ENCODE assay signal across 24 cellular contexts in genomic region chr11:1858576-1858975, GRCh38. TPM values are rescaled to one million over a fixed set of nuclear protein-coding genes. Genes with fewer than 3 reads are reported as not detected.
A peak's percentile ranks its signal among the peaks of the same experiment; 100 is the strongest.
DNase-seq lines count a peak whose midpoint lies in the region; ATAC-seq and TF ChIP-seq lines count a peak whose summit lies in the region.
"Had no signal": no experiment of that assay in that cellular context is flagged by ENCODE, and none has a peak within 500 bp of the region (broad histone marks: within the 10 kb centered on the region; RNA-seq: fewer than 3 reads in every experiment).

No MANE protein-coding gene starts in this region.

- no peaks in the 10 kb centered on the region for H3K36me3 Mint-ChIP-seq in natural killer cell
- H3K36me3 Mint-ChIP-seq in natural killer cell treated with Interleukin-12 subunit alpha and Interleukin-12 subunit beta and Interleukin-15 and Interleukin-18, amount 100 ng/mL, for 72 hours, result no peaks in the 10 kb centered on the region
- H3K36me3 Mint-ChIP-seq in activated T-helper 17 cell treated with anti-CD3 and anti-CD28 coated beads, Interleukin-2, amount 50 U/mL, for 72 hours (ENCODE audit: low read depth), result peaks cover 38% of the 10 kb centered on the region
- peaks cover 0 to 16% (median 0%) of the 10 kb centered on the region in 3 donors for H3K36me3 Mint-ChIP-seq in naive thymus-derived CD8-positive, alpha-beta T cell
- peaks cover 13 to 21% of the 10 kb centered on the region in 2 donors for H3K36me3 Mint-ChIP-seq in stimulated activated naive B cell treated with anti-CD40 and anti-IgM and Interleukin-4, amounts not matched to agents 10 μg/mL and 1 μg/mL and 100 μg/mL, for 72 hours
- H3K36me3 Mint-ChIP-seq: IgD-negative memory B cell had no signal

- H3K27ac Mint-ChIP-seq in natural killer cell, result peak overlapping the region; percentile 9 to 64
- no peak overlapping the region for H3K27ac Mint-ChIP-seq in natural killer cell treated with Interleukin-12 subunit alpha and Interleukin-12 subunit beta and Interleukin-15 and Interleukin-18, amount 100 ng/mL, for 72 hours
- peak overlapping the region; percentile 38 for H3K27ac Mint-ChIP-seq in activated T-helper 17 cell treated with anti-CD3 and anti-CD28 coated beads, Interleukin-2, amount 50 U/mL, for 72 hours
- peak overlapping the region in 6 of 10 donors; percentile 9 to 80 (median 53) for H3K27ac Mint-ChIP-seq in naive thymus-derived CD8-positive, alpha-beta T cell
- peak overlapping the region; percentile 17 for H3K27ac Mint-ChIP-seq in stimulated activated naive B cell treated with anti-CD40 and anti-IgM and Interleukin-4, amounts not matched to agents 10 μg/mL and 1 μg/mL and 100 μg/mL, for 72 hours

- POLR2A ChIA-PET in naive thymus-derived CD8-positive, alpha-beta T cell (lab: Charles Lee), result interaction anchor here (0.7 to 4.6 kb wide), 3 partner anchors 11 to 50 kb away, joined by 3 to 24 read pairs (median 3); no protein-coding TSS in a partner anchor

- no peak for TF ChIP-seq CTCF in natural killer cell (IDR thresholded peaks at IDR 0.05)

- ATAC-seq in natural killer cell (no peak), HG02981 (IDR thresholded peaks at IDR 0.05; ENCODE audit: unreplicated experiment) (no peak)
- no peak for ATAC-seq in natural killer cell treated with Interleukin-12 subunit alpha and Interleukin-12 subunit beta and Interleukin-15 and Interleukin-18, amount 100 ng/mL, for 72 hours
- no peak for ATAC-seq in activated T-helper 17 cell treated with anti-CD3 and anti-CD28 coated beads, Interleukin-2, amount 50 U/mL, for 72 hours (replicated peaks)
- ATAC-seq in naive thymus-derived CD8-positive, alpha-beta T cell, result no peak
- no peak for ATAC-seq in stimulated activated naive B cell treated with anti-CD40 and anti-IgM and Interleukin-4, amounts not matched to agents 10 μg/mL and 1 μg/mL and 100 μg/mL, for 72 hours (replicated peaks)
- ATAC-seq: Right ventricle myocardium inferior had no signal

- intact Hi-C loops in natural killer cell (cut with micrococcal nuclease), result no loop called here

- DNase-seq in natural killer cell (no peak), ACHN (no peak), COLO829 (ENCODE audit: low spot score) (no peak)
- DNase-seq in natural killer cell treated with Interleukin-12 subunit alpha and Interleukin-12 subunit beta and Interleukin-15 and Interleukin-18, amount 100 ng/mL, for 72 hours (ENCODE audit: low spot score), result no peak
- no peak for DNase-seq in naive thymus-derived CD8-positive, alpha-beta T cell
- DNase-seq in stimulated activated naive B cell treated with anti-CD40 and anti-IgM and Interleukin-4, amounts not matched to agents 10 μg/mL and 1 μg/mL and 100 μg/mL, for 72 hours, result no peak
- DNase-seq: 8988T; DMS153; NCI-H1105; NCI-H146; NCI-H2029; NCI-H226; NCI-H510A treated with DMSO at 0.1 percent for 48 hours; NCI-H774; NK-92 treated with Interleukin-12 subunit alpha and Interleukin-12 subunit beta, amount 100 ng/mL, for 24 hours; OCI-M1 had no signal

- H3K9me3 Mint-ChIP-seq in natural killer cell, result no peaks in the 10 kb centered on the region
- H3K9me3 Mint-ChIP-seq in natural killer cell treated with Interleukin-12 subunit alpha and Interleukin-12 subunit beta and Interleukin-15 and Interleukin-18, amount 100 ng/mL, for 72 hours, result no peaks in the 10 kb centered on the region
- no peaks in the 10 kb centered on the region for H3K9me3 Mint-ChIP-seq in activated T-helper 17 cell treated with anti-CD3 and anti-CD28 coated beads, Interleukin-2, amount 50 U/mL, for 72 hours
- H3K9me3 Mint-ChIP-seq in naive thymus-derived CD8-positive, alpha-beta T cell, result no peaks in the 10 kb centered on the region
- no peaks in the 10 kb centered on the region for H3K9me3 Mint-ChIP-seq in stimulated activated naive B cell treated with anti-CD40 and anti-IgM and Interleukin-4, amounts not matched to agents 10 μg/mL and 1 μg/mL and 100 μg/mL, for 72 hours
- H3K9me3 Mint-ChIP-seq: CD14-positive monocyte, IgD-negative memory B cell had no signal

- H3K27me3 Mint-ChIP-seq in natural killer cell (ENCODE audit: low read depth in 2 of 2), result no peaks in the 10 kb centered on the region
- no peaks in the 10 kb centered on the region for H3K27me3 Mint-ChIP-seq in natural killer cell treated with Interleukin-12 subunit alpha and Interleukin-12 subunit beta and Interleukin-15 and Interleukin-18, amount 100 ng/mL, for 72 hours
- no peaks in the 10 kb centered on the region for H3K27me3 Mint-ChIP-seq in activated T-helper 17 cell treated with anti-CD3 and anti-CD28 coated beads, Interleukin-2, amount 50 U/mL, for 72 hours
- H3K27me3 Mint-ChIP-seq in naive thymus-derived CD8-positive, alpha-beta T cell, result no peaks in the 10 kb centered on the region
- H3K27me3 Mint-ChIP-seq in stimulated activated naive B cell treated with anti-CD40 and anti-IgM and Interleukin-4, amounts not matched to agents 10 μg/mL and 1 μg/mL and 100 μg/mL, for 72 hours, result no peaks in the 10 kb centered on the region
- H3K27me3 Mint-ChIP-seq: IgD-negative memory B cell had no signal

- H3K4me3 Mint-ChIP-seq in natural killer cell, result no peak overlapping the region
- H3K4me3 Mint-ChIP-seq in natural killer cell treated with Interleukin-12 subunit alpha and Interleukin-12 subunit beta and Interleukin-15 and Interleukin-18, amount 100 ng/mL, for 72 hours, result no peak overlapping the region
- no peak overlapping the region for H3K4me3 Mint-ChIP-seq in activated T-helper 17 cell treated with anti-CD3 and anti-CD28 coated beads, Interleukin-2, amount 50 U/mL, for 72 hours
- peak overlapping the region in 3 of 10 donors; percentile 6 to 49 (median 26) for H3K4me3 Mint-ChIP-seq in naive thymus-derived CD8-positive, alpha-beta T cell
- H3K4me3 Mint-ChIP-seq in stimulated activated naive B cell treated with anti-CD40 and anti-IgM and Interleukin-4, amounts not matched to agents 10 μg/mL and 1 μg/mL and 100 μg/mL, for 72 hours, result no peak overlapping the region

- peaks cover 0 to 27% of the 10 kb centered on the region in 2 donors for H3K4me1 Mint-ChIP-seq in natural killer cell
- peaks cover 0 to 17% of the 10 kb centered on the region in 2 donors for H3K4me1 Mint-ChIP-seq in natural killer cell treated with Interleukin-12 subunit alpha and Interleukin-12 subunit beta and Interleukin-15 and Interleukin-18, amount 100 ng/mL, for 72 hours (ENCODE audit: low read depth in 2 of 2)
- H3K4me1 Mint-ChIP-seq in activated T-helper 17 cell treated with anti-CD3 and anti-CD28 coated beads, Interleukin-2, amount 50 U/mL, for 72 hours, result no peaks in the 10 kb centered on the region
- peaks cover 13 to 40% (median 29%) of the 10 kb centered on the region in 4 donors for H3K4me1 Mint-ChIP-seq in naive thymus-derived CD8-positive, alpha-beta T cell
- H3K4me1 Mint-ChIP-seq in stimulated activated naive B cell treated with anti-CD40 and anti-IgM and Interleukin-4, amounts not matched to agents 10 μg/mL and 1 μg/mL and 100 μg/mL, for 72 hours, result peaks cover 30 to 43% of the 10 kb centered on the region in 2 donors

- in situ Hi-C loops in ACHN (cut with HindIII; ENCODE audit: low pct_ligation_motif_present, low pct_unique_long_range_greater_than_20kb, low sequenced_read_pairs), result no loop called here

RNA-seq across cellular contexts. Expression of gene LSP1, which starts 5.7 kb away (rescaled TPM):
- total RNA-seq in natural killer cell, result 100 to 1,000 TPM; 487 to 595 (median 536) TPM
- total RNA-seq in natural killer cell treated with Interleukin-12 subunit alpha and Interleukin-12 subunit beta and Interleukin-15 and Interleukin-18, amount 100 ng/mL, for 72 hours, result 100 to 1,000 TPM; 240 to 358 TPM
- total RNA-seq in activated T-helper 17 cell treated with anti-CD3 and anti-CD28 coated beads, Interleukin-2, amount 50 U/mL, for 72 hours, result 100 to 1,000 TPM; 328 to 423 TPM
- total RNA-seq in naive thymus-derived CD8-positive, alpha-beta T cell, result 100 to 1,000 TPM; 287 to 295 TPM
- 100 to 1,000 TPM; 326 to 438 (median 338) TPM for polyA plus RNA-seq in naive thymus-derived CD8-positive, alpha-beta T cell
- total RNA-seq: H1 had no signal

RNA-seq across cellular contexts. Expression of gene TNNI2, which starts 19.8 kb away (rescaled TPM):
- 1 to 10 TPM; 1.2 to 5.4 (median 3.6) TPM for total RNA-seq in natural killer cell
- total RNA-seq in natural killer cell treated with Interleukin-12 subunit alpha and Interleukin-12 subunit beta and Interleukin-15 and Interleukin-18, amount 100 ng/mL, for 72 hours, result 1 to 10 TPM in 1 of 2 donors, not detected in 1; 1.4 TPM
- total RNA-seq in activated T-helper 17 cell treated with anti-CD3 and anti-CD28 coated beads, Interleukin-2, amount 50 U/mL, for 72 hours, result not detected
- total RNA-seq in naive thymus-derived CD8-positive, alpha-beta T cell, result not detected
- polyA plus RNA-seq in naive thymus-derived CD8-positive, alpha-beta T cell, result not detected
- total RNA-seq: G401, H1, SJSA1 had no signal
- polyA plus RNA-seq: H1 had no signal

RNA-seq across cellular contexts. Expression of gene SYT8, which starts 23.8 kb away (rescaled TPM):
- not detected for total RNA-seq in natural killer cell
- not detected for total RNA-seq in natural killer cell treated with Interleukin-12 subunit alpha and Interleukin-12 subunit beta and Interleukin-15 and Interleukin-18, amount 100 ng/mL, for 72 hours
- total RNA-seq in activated T-helper 17 cell treated with anti-CD3 and anti-CD28 coated beads, Interleukin-2, amount 50 U/mL, for 72 hours, result not detected
- not detected for total RNA-seq in naive thymus-derived CD8-positive, alpha-beta T cell
- not detected for polyA plus RNA-seq in naive thymus-derived CD8-positive, alpha-beta T cell
- total RNA-seq: G401, H1, Right ventricle myocardium inferior, SJSA1 had no signal
- polyA plus RNA-seq: CD14-positive monocyte, H1, IgD-negative memory B cell had no signal

RNA-seq across cellular contexts. Expression of gene PRR33, which starts 33.1 kb away (rescaled TPM):
- under 1 TPM in 2 of 3 donors, not detected in 1; 0.14 to 0.32 TPM for total RNA-seq in natural killer cell
- total RNA-seq in natural killer cell treated with Interleukin-12 subunit alpha and Interleukin-12 subunit beta and Interleukin-15 and Interleukin-18, amount 100 ng/mL, for 72 hours, result not detected
- under 1 TPM in 1 of 2 donors, not detected in 1; 0.11 TPM for total RNA-seq in activated T-helper 17 cell treated with anti-CD3 and anti-CD28 coated beads, Interleukin-2, amount 50 U/mL, for 72 hours
- not detected for total RNA-seq in naive thymus-derived CD8-positive, alpha-beta T cell
- under 1 TPM; 0.06 to 0.15 (median 0.08) TPM for polyA plus RNA-seq in naive thymus-derived CD8-positive, alpha-beta T cell
- total RNA-seq: G401, H1, SJSA1 had no signal
- polyA plus RNA-seq: CD14-positive monocyte had no signal

Comparison
In these comparisons a context has a peak if more than half of its experiments do, and no peak if none do; other contexts are left out.
1. H3K27ac Mint-ChIP-seq: peak in natural killer cell (2 of 2), activated T-helper 17 cell treated with anti-CD3 and anti-CD28 coated beads, Interleukin-2, amount 50 U/mL, for 72 hours (single experiment), naive thymus-derived CD8-positive, alpha-beta T cell (6 of 10) and stimulated activated naive B cell treated with anti-CD40 and anti-IgM and Interleukin-4, amounts not matched to agents 10 μg/mL and 1 μg/mL and 100 μg/mL, for 72 hours (single experiment); none in natural killer cell treated with Interleukin-12 subunit alpha and Interleukin-12 subunit beta and Interleukin-15 and Interleukin-18, amount 100 ng/mL, for 72 hours (0 of 2).